18 cellular contexts compared by ENCODE assay signal in the genomic region with DNA sequence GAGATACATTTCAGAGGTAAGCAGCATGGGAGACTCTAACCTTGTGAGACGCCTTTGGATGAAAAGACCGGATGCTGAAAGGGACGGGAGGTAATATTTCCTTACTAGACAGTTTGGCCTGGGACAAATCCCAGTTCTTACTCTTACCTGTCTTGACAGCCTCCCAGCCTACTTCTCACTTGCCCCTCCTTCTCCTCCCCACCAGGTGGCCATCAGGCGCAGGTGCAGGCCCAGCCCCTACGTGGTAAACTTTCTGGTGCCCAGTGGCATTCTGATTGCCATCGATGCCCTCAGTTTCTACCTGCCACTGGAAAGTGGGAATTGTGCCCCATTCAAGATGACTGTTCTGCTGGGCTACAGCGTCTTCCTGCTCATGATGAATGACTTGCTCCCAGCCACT. TPM values are rescaled to one million over a fixed set of nuclear protein-coding genes. Genes with fewer than 3 reads are reported as not detected.
DNase-seq lines count a peak whose midpoint lies in the region; ATAC-seq, FAIRE-seq and TF ChIP-seq lines count a peak whose summit lies in the region.
"Had no signal": no experiment of that assay in that cellular context is flagged by ENCODE, and none has a peak within 500 bp of the region (broad histone marks: within the 10 kb centered on the region; RNA-seq: fewer than 3 reads in every experiment).

No MANE protein-coding gene starts in this region.

- H3K4me2 ChIP-seq in MM.1S (ENCODE audit: low read depth, low read length) = no peak overlapping the region
- H3K4me2 ChIP-seq in K562 (ENCODE audit: insufficient read depth, low read length) = no peak overlapping the region

- H2AFZ ChIP-seq in MM.1S (ENCODE audit: low read length) (no peak overlapping the region), K562 (ENCODE audit: low read depth, low read length) (0 out of 2 replicates have a peak overlapping the region, but pooled peaks have one; percentile 44)

- no peaks in the 10 kb centered on the region for H3F3A ChIP-seq in MM.1S (ENCODE audit: insufficient read depth, low read length)

- FAIRE-seq in K562 (lab: Jason Lieb, UNC) = no peak
- FAIRE-seq: H1, RCC 7860 had no signal

- H3K4me3 Mint-ChIP-seq in activated naive CD4-positive, alpha-beta T cell treated with anti-CD3 and anti-CD28 coated beads, Interleukin-2, amount 10 ng/mL, durations not matched to agents 7 days and 5 days = no peak overlapping the region
- no peak overlapping the region for H3K4me3 Mint-ChIP-seq in activated naive CD4-positive, alpha-beta T cell treated with anti-CD3 and anti-CD28 coated beads for 36 hours
- no peak overlapping the region for H3K4me3 Mint-ChIP-seq in nephron progenitor cell

- H3K27ac ChIP-seq in MM.1S (ENCODE audit: low read length) (no peak overlapping the region), K562 (ENCODE audit: extremely low read depth, low read depth, low read length) (no peak overlapping the region), breast epithelium (no peak overlapping the region)

- no peaks in the 10 kb centered on the region for H3K36me3 ChIP-seq in MM.1S (replicated peaks; ENCODE audit: insufficient read depth, low read length)
- no peaks in the 10 kb centered on the region for H3K36me3 ChIP-seq in K562 (ENCODE audit: control insufficient read depth, insufficient read depth, low read length)
- H3K36me3 ChIP-seq in breast epithelium = no peaks in the 10 kb centered on the region
- no peaks in the 10 kb centered on the region for H3K36me3 ChIP-seq in HAP-1 (replicated peaks)

- H3K9me3 Mint-ChIP-seq in activated naive CD4-positive, alpha-beta T cell treated with anti-CD3 and anti-CD28 coated beads, Interleukin-2, amount 10 ng/mL, durations not matched to agents 7 days and 5 days = no peaks in the 10 kb centered on the region
- H3K9me3 Mint-ChIP-seq in activated naive CD4-positive, alpha-beta T cell treated with anti-CD3 and anti-CD28 coated beads for 36 hours = no peaks in the 10 kb centered on the region
- H3K9me3 Mint-ChIP-seq in nephron progenitor cell = no peaks in the 10 kb centered on the region

- in situ Hi-C loops in K562 (cut with MboI) (no loop called here), HAP-1 (cut with MboI; ENCODE audit: low sequenced_read_pairs) (no loop called here)

- POLR2A ChIA-PET in K562 (lab: Yijun Ruan, JAX) = no interaction called here

- H3K9me3 ChIP-seq in MM.1S (replicated peaks; ENCODE audit: insufficient read depth, low read length) (no peaks in the 10 kb centered on the region), K562 (replicated peaks; ENCODE audit: control insufficient read depth, insufficient read depth, low read depth, low read length) (no peaks in the 10 kb centered on the region), breast epithelium (no peaks in the 10 kb centered on the region), HAP-1 (no peaks in the 10 kb centered on the region; the same call in 1 of the 2 replicates)

- H3K9me1 ChIP-seq in K562 (ENCODE audit: control insufficient read depth, insufficient read depth, low read length) = no peaks in the 10 kb centered on the region

- H3K27ac Mint-ChIP-seq in activated naive CD4-positive, alpha-beta T cell treated with anti-CD3 and anti-CD28 coated beads, Interleukin-2, amount 10 ng/mL, durations not matched to agents 7 days and 5 days = peak overlapping the region; percentile 31
- no peak overlapping the region for H3K27ac Mint-ChIP-seq in activated naive CD4-positive, alpha-beta T cell treated with anti-CD3 and anti-CD28 coated beads for 36 hours
- peak overlapping the region; percentile 83 for H3K27ac Mint-ChIP-seq in nephron progenitor cell

- no peak for TF ChIP-seq EP300 in K562 (IDR thresholded peaks at IDR 0.05; ENCODE audit: low read length)

- TF ChIP-seq RAD21 in K562 (CRISPR knock-in tag; conservative IDR thresholded peaks at IDR 0.05 in 1 of 2, IDR thresholded peaks at IDR 0.05 in 1 of 2) = no peak

- H3K4me3 ChIP-seq in MM.1S (ENCODE audit: low read length) = no peak overlapping the region
- H3K4me3 ChIP-seq in K562 = no peak overlapping the region
- no peak overlapping the region for H3K4me3 ChIP-seq in breast epithelium
- H3K4me3 ChIP-seq in HAP-1 = no peak overlapping the region

- peaks cover 28% of the 10 kb centered on the region for H3K27me3 Mint-ChIP-seq in activated naive CD4-positive, alpha-beta T cell treated with anti-CD3 and anti-CD28 coated beads, Interleukin-2, amount 10 ng/mL, durations not matched to agents 7 days and 5 days
- H3K27me3 Mint-ChIP-seq in activated naive CD4-positive, alpha-beta T cell treated with anti-CD3 and anti-CD28 coated beads for 36 hours (ENCODE audit: low read depth) = no peaks in the 10 kb centered on the region
- peaks cover 40% of the 10 kb centered on the region for H3K27me3 Mint-ChIP-seq in nephron progenitor cell (ENCODE audit: low read depth, poor library complexity)

- CTCF ChIA-PET in activated naive CD4-positive, alpha-beta T cell treated with anti-CD3 and anti-CD28 coated beads, Interleukin-2, amount 10 ng/mL, durations not matched to agents 7 days and 5 days (lab: Charles Lee) = no interaction called here
- CTCF ChIA-PET in activated naive CD4-positive, alpha-beta T cell treated with anti-CD3 and anti-CD28 coated beads for 36 hours (lab: Charles Lee) = no interaction called here
- CTCF ChIA-PET in K562 (lab: Yijun Ruan, JAX; ENCODE audit: low intra/inter-chr PET ratio) = no interaction called here

- 15% methylated on average over 7 of the region's 7 CpGs for WGBS in K562 (ENCODE audit: insufficient coverage, low coverage, missing lambda C conversion rate)

- H4K20me1 ChIP-seq in MM.1S (ENCODE audit: insufficient read depth, low read length) (no peaks in the 10 kb centered on the region), K562 (replicated peaks; ENCODE audit: control insufficient read depth, insufficient read depth, low read length) (no peaks in the 10 kb centered on the region)

- no peaks in the 10 kb centered on the region for H3K79me2 ChIP-seq in MM.1S (ENCODE audit: low read length)
- H3K79me2 ChIP-seq in K562 (ENCODE audit: control insufficient read depth, insufficient read depth, low read length) = no peaks in the 10 kb centered on the region

- no peak for TF ChIP-seq POLR2A in K562 (conservative IDR thresholded peaks at IDR 0.05)
- TF ChIP-seq POLR2A in breast epithelium (IDR thresholded peaks at IDR 0.05) = no peak

- H3K9ac ChIP-seq in MM.1S (ENCODE audit: low read length) (no peak overlapping the region), K562 (ENCODE audit: insufficient read depth in 1 of 2, low read depth in 2 of 2, low read length in 2 of 2) (no peak overlapping the region)

- no peaks in the 10 kb centered on the region for H3K4me1 Mint-ChIP-seq in activated naive CD4-positive, alpha-beta T cell treated with anti-CD3 and anti-CD28 coated beads, Interleukin-2, amount 10 ng/mL, durations not matched to agents 7 days and 5 days
- H3K4me1 Mint-ChIP-seq in activated naive CD4-positive, alpha-beta T cell treated with anti-CD3 and anti-CD28 coated beads for 36 hours (ENCODE audit: low read depth) = no peaks in the 10 kb centered on the region
- no peaks in the 10 kb centered on the region for H3K4me1 Mint-ChIP-seq in nephron progenitor cell

- no peaks in the 10 kb centered on the region for H3K4me1 ChIP-seq in MM.1S (ENCODE audit: low read length)
- H3K4me1 ChIP-seq in K562 (replicated peaks in 1 of 2; ENCODE audit: control insufficient read depth in 2 of 2, insufficient read depth in 2 of 2, low read length in 2 of 2) = no peaks in the 10 kb centered on the region
- H3K4me1 ChIP-seq in breast epithelium = no peaks in the 10 kb centered on the region
- H3K4me1 ChIP-seq in HAP-1 = peaks cover 16% of the 10 kb centered on the region

- DNase-seq in activated naive CD4-positive, alpha-beta T cell treated with anti-CD3 and anti-CD28 coated beads, Interleukin-2, amount 10 ng/mL, durations not matched to agents 7 days and 5 days = no peak
- no peak for DNase-seq in activated naive CD4-positive, alpha-beta T cell treated with anti-CD3 and anti-CD28 coated beads for 36 hours
- DNase-seq in MM.1S (no peak), K562 (ENCODE audit: extremely low read depth in 1 of 4, low spot score in 3 of 4) (no peak), nephron progenitor cell (no peak), breast epithelium (ENCODE audit: low spot score in 2 of 2) (no peak), HAP-1 (ENCODE audit: low spot score in 2 of 2) (no peak), cardiac septum (ENCODE audit: low spot score) (no peak)
- DNase-seq: C1 segment of cervical spinal cord, DMS153, Karpas-422, NCI-H187 treated with DMSO at 0.1 percent for 48 hours, NCI-H446 treated with DMSO at 0.1 percent for 48 hours, NCI-H774 had no signal

- no TSS peak for BruUV-seq in K562 (replicated peaks; lab: Mats Ljungman, UMichigan)

- no peaks in the 10 kb centered on the region for H3K9me2 ChIP-seq in MM.1S (replicated peaks; ENCODE audit: insufficient read depth, low read length)

- intact Hi-C loops in activated naive CD4-positive, alpha-beta T cell treated with anti-CD3 and anti-CD28 coated beads for 36 hours (cut with micrococcal nuclease) = no loop called here
- intact Hi-C loops in K562 (cut with micrococcal nuclease) = no loop called here
- intact Hi-C loops in breast epithelium (cut with DNase I; ENCODE audit: low total_unique reads) = no loop called here
- intact Hi-C loops in cardiac septum (cut with DNase I) = no loop called here

- TF ChIP-seq CTCF in MM.1S (IDR thresholded peaks at IDR 0.05; ENCODE audit: low read length) (peak; percentile 31; the same call in 1 of the 2 replicates), K562 (IDR thresholded peaks at IDR 0.05 in 2 of 3, conservative IDR thresholded peaks at IDR 0.05 in 1 of 3; ENCODE audit: insufficient read depth in 2 of 3, low read depth in 1 of 3, low read length in 3 of 3) (peak; percentile 3 to 29 (median 8); a peak in 1 of 6 replicates), nephron progenitor cell (IDR thresholded peaks at IDR 0.05) (no peak), breast epithelium (IDR thresholded peaks at IDR 0.05) (no peak)

- H3K36me3 Mint-ChIP-seq in activated naive CD4-positive, alpha-beta T cell treated with anti-CD3 and anti-CD28 coated beads, Interleukin-2, amount 10 ng/mL, durations not matched to agents 7 days and 5 days = no peaks in the 10 kb centered on the region
- no peaks in the 10 kb centered on the region for H3K36me3 Mint-ChIP-seq in activated naive CD4-positive, alpha-beta T cell treated with anti-CD3 and anti-CD28 coated beads for 36 hours (ENCODE audit: low read depth)
- H3K36me3 Mint-ChIP-seq in nephron progenitor cell (ENCODE audit: low read depth) = no peaks in the 10 kb centered on the region

- H3K27me3 ChIP-seq in MM.1S (replicated peaks; ENCODE audit: insufficient read depth, low read length) = no peaks in the 10 kb centered on the region
- H3K27me3 ChIP-seq in K562 (ENCODE audit: control insufficient read depth in 2 of 2, insufficient read depth in 2 of 2, low read length in 2 of 2) = peaks cover 3 to 6% of the 10 kb centered on the region in 2 experiments; a peak in 4 of 5 replicates
- no peaks in the 10 kb centered on the region for H3K27me3 ChIP-seq in breast epithelium
- no peaks in the 10 kb centered on the region for H3K27me3 ChIP-seq in HAP-1 (ENCODE audit: low read depth)

- ATAC-seq in K562 = no peak; the same call in 2 of the 3 replicates

RNA-seq across cellular contexts. Expression of a gene that starts 6.3 kb away (rescaled TPM):
- total RNA-seq in activated naive CD4-positive, alpha-beta T cell treated with anti-CD3 and anti-CD28 coated beads for 36 hours = not detected
- total RNA-seq in K562 (2011; cell fraction: chromatin; rRNA removed; ENCODE audit: low replicate concordance) = not detected in 2 replicates
- total RNA-seq in K562 (2011; cell fraction: nucleolus; rRNA removed) = not detected in 2 replicates
- total RNA-seq in K562 (2011; cell fraction: nucleoplasm; rRNA removed) = not detected in 2 replicates
- not detected in 2 replicates for total RNA-seq in K562 (2014; rRNA removed)
- total RNA-seq in K562 (2014; rRNA removed; fragmentation: Illumina TruSeq; extraction: Trizol) = not detected in 2 replicates
- not detected in 2 replicates for total RNA-seq in K562 (2015; rRNA removed; fragmentation: Illumina TruSeq; extraction: Trizol)
- not detected in 2 replicates for total RNA-seq in K562 (2021)
- not detected in 2 replicates for polyA plus RNA-seq in K562 (2011; rRNA removed)
- polyA plus RNA-seq in K562 (2011; cell fraction: cytosol; rRNA removed) = not detected in 2 replicates
- not detected in 2 replicates for polyA plus RNA-seq in K562 (2011; cell fraction: nucleus; rRNA removed)
- not detected in 2 replicates for polyA plus RNA-seq in K562 (2012)
- not detected in 2 replicates for polyA plus RNA-seq in K562 (2014; fragmentation: Illumina TruSeq; extraction: Trizol)
- not detected for polyA plus RNA-seq in K562 (2014; fragmentation: Nextera tagmentation; extraction: Ambion mirVana)
- not detected in 2 replicates for polyA plus RNA-seq in K562 (2014; rRNA removed)
- polyA minus RNA-seq in K562 (2011; rRNA and poly(A)+ RNA removed) = not detected in 2 replicates
- not detected in 2 replicates for polyA minus RNA-seq in K562 (2011; cell fraction: cytosol; rRNA and poly(A)+ RNA removed)
- polyA minus RNA-seq in K562 (2011; cell fraction: nucleus; rRNA and poly(A)+ RNA removed) = not detected in 2 replicates
- not detected for total RNA-seq in breast epithelium
- total RNA-seq in cardiac septum = not detected
- total RNA-seq: A172, G401, H1 had no signal
- polyA plus RNA-seq: H1 had no signal

RNA-seq across cellular contexts. Expression of a gene that starts 15.0 kb away (rescaled TPM):
- total RNA-seq in activated naive CD4-positive, alpha-beta T cell treated with anti-CD3 and anti-CD28 coated beads for 36 hours = not detected
- not detected in 2 replicates for total RNA-seq in K562 (2011; cell fraction: chromatin; rRNA removed; ENCODE audit: low replicate concordance)
- not detected in 2 replicates for total RNA-seq in K562 (2011; cell fraction: nucleolus; rRNA removed)
- total RNA-seq in K562 (2011; cell fraction: nucleoplasm; rRNA removed) = not detected in 2 replicates
- total RNA-seq in K562 (2014; rRNA removed) = not detected in 2 replicates
- not detected in 2 replicates for total RNA-seq in K562 (2014; rRNA removed; fragmentation: Illumina TruSeq; extraction: Trizol)
- total RNA-seq in K562 (2015; rRNA removed; fragmentation: Illumina TruSeq; extraction: Trizol) = not detected in 2 replicates
- not detected in 2 replicates for total RNA-seq in K562 (2021)
- polyA plus RNA-seq in K562 (2011; rRNA removed) = 0.06 TPM in 1 of 2 replicates, not detected in the other
- not detected in 2 replicates for polyA plus RNA-seq in K562 (2011; cell fraction: cytosol; rRNA removed)
- polyA plus RNA-seq in K562 (2011; cell fraction: nucleus; rRNA removed) = 0.07 TPM in 1 of 2 replicates, not detected in the other
- polyA plus RNA-seq in K562 (2012) = not detected in 2 replicates
- polyA plus RNA-seq in K562 (2014; fragmentation: Illumina TruSeq; extraction: Trizol) = not detected in 2 replicates
- under 1 TPM in 1 of 2 experiments, not detected in 1; 0.04 TPM for polyA plus RNA-seq in K562 (2014; fragmentation: Nextera tagmentation; extraction: Ambion mirVana)
- not detected in 2 replicates for polyA plus RNA-seq in K562 (2014; rRNA removed)
- polyA minus RNA-seq in K562 (2011; rRNA and poly(A)+ RNA removed) = not detected in 2 replicates
- not detected in 2 replicates for polyA minus RNA-seq in K562 (2011; cell fraction: cytosol; rRNA and poly(A)+ RNA removed)
- polyA minus RNA-seq in K562 (2011; cell fraction: nucleus; rRNA and poly(A)+ RNA removed) = not detected in 2 replicates
- not detected for total RNA-seq in breast epithelium
- not detected for total RNA-seq in cardiac septum
- total RNA-seq: A172, G401, H1 had no signal

RNA-seq across cellular contexts. Expression of a gene that starts 20.1 kb away (rescaled TPM):
- total RNA-seq in activated naive CD4-positive, alpha-beta T cell treated with anti-CD3 and anti-CD28 coated beads for 36 hours = 10 to 100 TPM; 11.2 to 12.0 TPM
- total RNA-seq in K562 (2011; cell fraction: chromatin; rRNA removed; ENCODE audit: low replicate concordance) = 196 and 208 TPM in 2 replicates
- total RNA-seq in K562 (2011; cell fraction: nucleolus; rRNA removed) = 111 and 115 TPM in 2 replicates
- 176 and 215 TPM in 2 replicates for total RNA-seq in K562 (2011; cell fraction: nucleoplasm; rRNA removed)
- total RNA-seq in K562 (2014; rRNA removed) (22.0 and 27.1 TPM in 2 replicates), K562 (2014; rRNA removed; fragmentation: Illumina TruSeq; extraction: Trizol) (36.7 and 38.2 TPM in 2 replicates), K562 (2015; rRNA removed; fragmentation: Illumina TruSeq; extraction: Trizol) (22.8 and 24.9 TPM in 2 replicates), K562 (2021) (50.0 and 50.9 TPM in 2 replicates), breast epithelium (10 to 100 TPM; 21.0 to 29.9 (median 21.8) TPM), cardiac septum (34.6 TPM)
- polyA plus RNA-seq in K562 (2011; rRNA removed) (36.9 and 39.3 TPM in 2 replicates), K562 (2014; fragmentation: Illumina TruSeq; extraction: Trizol) (38.4 and 44.0 TPM in 2 replicates), K562 (2014; fragmentation: Nextera tagmentation; extraction: Ambion mirVana) (10 to 100 TPM; 41.9 to 53.0 TPM), K562 (2014; rRNA removed) (51.4 and 56.6 TPM in 2 replicates)
- polyA plus RNA-seq in K562 (2011; cell fraction: cytosol; rRNA removed) = 16.2 and 21.3 TPM in 2 replicates
- 213 and 222 TPM in 2 replicates for polyA plus RNA-seq in K562 (2011; cell fraction: nucleus; rRNA removed)
- 29.2 and 34.4 TPM in 2 replicates for polyA plus RNA-seq in K562 (2012)
- polyA minus RNA-seq in K562 (2011; rRNA and poly(A)+ RNA removed) = 23.8 and 24.3 TPM in 2 replicates
- 13.1 and 13.5 TPM in 2 replicates for polyA minus RNA-seq in K562 (2011; cell fraction: cytosol; rRNA and poly(A)+ RNA removed)
- 48.6 and 58.3 TPM in 2 replicates for polyA minus RNA-seq in K562 (2011; cell fraction: nucleus; rRNA and poly(A)+ RNA removed)

RNA-seq across cellular contexts. Expression of a gene that starts 59.0 kb away (rescaled TPM):
- total RNA-seq in activated naive CD4-positive, alpha-beta T cell treated with anti-CD3 and anti-CD28 coated beads for 36 hours = not detected
- total RNA-seq in K562 (2011; cell fraction: chromatin; rRNA removed; ENCODE audit: low replicate concordance) = not detected in 2 replicates
- total RNA-seq in K562 (2011; cell fraction: nucleolus; rRNA removed) = not detected in 2 replicates
- total RNA-seq in K562 (2011; cell fraction: nucleoplasm; rRNA removed) = not detected in 2 replicates
- total RNA-seq in K562 (2014; rRNA removed) = not detected in 2 replicates
- total RNA-seq in K562 (2014; rRNA removed; fragmentation: Illumina TruSeq; extraction: Trizol) = not detected in 2 replicates
- not detected in 2 replicates for total RNA-seq in K562 (2015; rRNA removed; fragmentation: Illumina TruSeq; extraction: Trizol)
- total RNA-seq in K562 (2021) = not detected in 2 replicates
- not detected in 2 replicates for polyA plus RNA-seq in K562 (2011; rRNA removed)
- polyA plus RNA-seq in K562 (2011; cell fraction: cytosol; rRNA removed) = not detected in 2 replicates
- not detected in 2 replicates for polyA plus RNA-seq in K562 (2011; cell fraction: nucleus; rRNA removed)
- polyA plus RNA-seq in K562 (2012) = 0.04 TPM in 1 of 2 replicates, not detected in the other
- not detected in 2 replicates for polyA plus RNA-seq in K562 (2014; fragmentation: Illumina TruSeq; extraction: Trizol)
- not detected for polyA plus RNA-seq in K562 (2014; fragmentation: Nextera tagmentation; extraction: Ambion mirVana)
- polyA plus RNA-seq in K562 (2014; rRNA removed) = not detected in 2 replicates
- not detected in 2 replicates for polyA minus RNA-seq in K562 (2011; rRNA and poly(A)+ RNA removed)
- polyA minus RNA-seq in K562 (2011; cell fraction: cytosol; rRNA and poly(A)+ RNA removed) = not detected in 2 replicates
- polyA minus RNA-seq in K562 (2011; cell fraction: nucleus; rRNA and poly(A)+ RNA removed) = not detected in 2 replicates
- not detected for total RNA-seq in breast epithelium
- total RNA-seq in cardiac septum = not detected
- total RNA-seq: A172, G401, H1 had no signal
- polyA plus RNA-seq: H1 had no signal

Comparison
In these comparisons a context has a peak if more than half of its experiments do, and no peak if none do; other contexts are left out.
1. CTCF ChIP-seq: peak in MM.1S (single experiment) and K562 (3 of 3); none in nephron progenitor cell (single experiment) and breast epithelium (0 of 3).